11 cellular contexts compared by ENCODE assay signal in genomic region chr6:116665464-116665863, GRCh38. TPM values are rescaled to one million over a fixed set of nuclear protein-coding genes. Genes with fewer than 3 reads are reported as not detected.
A peak's percentile ranks its signal among the peaks of the same experiment; 100 is the strongest.
DNase-seq lines count a peak whose midpoint lies in the region; ATAC-seq, FAIRE-seq and TF ChIP-seq lines count a peak whose summit lies in the region.
"Had no signal": no experiment of that assay in that cellular context is flagged by ENCODE, and none has a peak within 500 bp of the region (broad histone marks: within the 10 kb centered on the region; RNA-seq: fewer than 3 reads in every experiment).

No MANE protein-coding gene starts in this region.

- DNase-seq in AG04450 (ENCODE audit: low read depth, low spot score) (no peak), ELF-1 (ENCODE audit: low read depth, low spot score) (peak; percentile 19), WTC11 (ENCODE audit: low spot score) (no peak), fibroblast of villous mesenchyme (ENCODE audit: low read depth) (no peak), small intestine (no peak), transverse colon (no peak), GM19238 (ENCODE audit: insufficient read length, low spot score) (no peak)
- DNase-seq: activated CD8-positive, alpha-beta memory T cell treated with anti-CD3 and anti-CD28 coated beads, Interleukin-2, amount 50 U/mL, for 4 hours; foreskin keratinocyte; upper lobe of left lung had no signal

- in situ Hi-C loops in transverse colon (cut with MboI; ENCODE audit: low pct_ligation_motif_present in 1 of 4, low pct_unique_long_range_greater_than_20kb in 1 of 4, low sequenced_read_pairs in 3 of 4) = loop anchor here in 1 of 4 donors (25.0 kb wide), 1 partner anchor 378 kb away; the partner anchor contains the start of gene TSPYL1

- no peak for TF ChIP-seq POLR2A in transverse colon (IDR thresholded peaks at IDR 0.05)

- H3K27ac Mint-ChIP-seq in WTC11 = no peak overlapping the region

- TF ChIP-seq EP300 in transverse colon (IDR thresholded peaks at IDR 0.05; ENCODE audit: low read depth) = no peak

- H3K4me1 Mint-ChIP-seq in WTC11 = peaks cover 15% of the 10 kb centered on the region

- no peaks in the 10 kb centered on the region for H3K36me3 ChIP-seq in small intestine (ENCODE audit: control insufficient read depth in 2 of 2, insufficient read depth in 2 of 2, low read length in 2 of 2)
- no peaks in the 10 kb centered on the region for H3K36me3 ChIP-seq in transverse colon

- ATAC-seq in WTC11 = no peak
- ATAC-seq in GM18868 (IDR thresholded peaks at IDR 0.05; ENCODE audit: unreplicated experiment) = no peak
- ATAC-seq: foreskin keratinocyte had no signal

- intact Hi-C loops in transverse colon (cut with DNase I; ENCODE audit: low total_unique reads) = no loop called here

- H3K4me1 ChIP-seq in small intestine (ENCODE audit: control insufficient read depth in 2 of 2, insufficient read depth in 1 of 2, low read depth in 1 of 2, low read length in 1 of 2) (peaks cover 3 to 4% of the 10 kb centered on the region in 2 donors), transverse colon (peaks cover 0 to 42% (median 21%) of the 10 kb centered on the region in 4 donors)

- CTCF ChIA-PET in AG04450 (lab: Charles Lee) (interaction anchor here (1.0 to 1.5 kb wide), 2 partner anchors 15 to 31 kb away, joined by 3 read pairs; no protein-coding TSS in a partner anchor), WTC11 (lab: Charles Lee) (interaction anchor here (0.7 kb wide), 2 partner anchors 132 to 573 kb away, joined by 3 to 5 read pairs; no protein-coding TSS in a partner anchor)

- FAIRE-seq in small intestine (lab: Jason Lieb, UNC) = no peak

- H3K4me3 Mint-ChIP-seq in WTC11 = peak overlapping the region; percentile 14

- H3K4me3 ChIP-seq in AG04450 (ENCODE audit: low read depth, low read length) (peak overlapping the region; percentile 23), fibroblast of villous mesenchyme (ENCODE audit: low read depth, low read length) (peak overlapping the region; percentile 3), small intestine (ENCODE audit: low read depth in 1 of 2, low read length in 2 of 2) (no peak overlapping the region), transverse colon (no peak overlapping the region)
- H3K4me3 ChIP-seq: upper lobe of left lung had no signal

- WGBS in small intestine, 3 donors = 72 to 84% (median 78%) methylated on average over 7 of the region's 7 CpGs
- WGBS in transverse colon (ENCODE audit: low coverage in 1 of 2), 2 donors = 83 to 89% methylated on average over 7 of the region's 7 CpGs

- TF ChIP-seq CTCF in AG04450 (IDR thresholded peaks at IDR 0.05; ENCODE audit: low read depth, low read length) (no peak), WTC11 (IDR thresholded peaks at IDR 0.05) (no peak), fibroblast of villous mesenchyme (IDR thresholded peaks at IDR 0.05; ENCODE audit: insufficient read depth, low read depth, low read length) (no peak), transverse colon (IDR thresholded peaks at IDR 0.05) (no peak)

- H3K27ac ChIP-seq in AG04450 (ENCODE audit: low read depth, low read length) = no peak overlapping the region
- no peak overlapping the region for H3K27ac ChIP-seq in small intestine (ENCODE audit: low read depth in 1 of 2, low read length in 1 of 2)
- no peak overlapping the region for H3K27ac ChIP-seq in transverse colon
- H3K27ac ChIP-seq: upper lobe of left lung had no signal

- H3K27me3 Mint-ChIP-seq in WTC11 (ENCODE audit: low read depth) = no peaks in the 10 kb centered on the region; the same call in 1 of the 2 replicates

- no peaks in the 10 kb centered on the region for H3K36me3 Mint-ChIP-seq in WTC11

- H3K9me3 ChIP-seq in AG04450 (ENCODE audit: control insufficient read depth, insufficient read depth, low read length) = no peaks in the 10 kb centered on the region
- no peaks in the 10 kb centered on the region for H3K9me3 ChIP-seq in small intestine (ENCODE audit: control insufficient read depth, low read depth)
- no peaks in the 10 kb centered on the region for H3K9me3 ChIP-seq in transverse colon
- H3K9me3 ChIP-seq: upper lobe of left lung had no signal

- no peaks in the 10 kb centered on the region for H3K9me3 Mint-ChIP-seq in WTC11

- POLR2A ChIA-PET in AG04450 (lab: Yijun Ruan, JAX) = interaction anchor here (0.6 kb wide), 1 partner anchor 16 kb away, joined by 3 read pairs; no protein-coding TSS in a partner anchor
- POLR2A ChIA-PET in WTC11 (lab: Charles Lee) = interaction anchor here (0.6 to 1.2 kb wide), 2 partner anchors 16 to 49 kb away, joined by 3 read pairs; partner anchors contain the start of gene RSPH4A

- H3K27me3 ChIP-seq in AG04450 (ENCODE audit: control insufficient read depth, insufficient read depth, low read length) (no peaks in the 10 kb centered on the region), small intestine (ENCODE audit: control insufficient read depth in 2 of 2, insufficient read depth in 2 of 2, low read length in 2 of 2) (no peaks in the 10 kb centered on the region), transverse colon (no peaks in the 10 kb centered on the region)
- H3K27me3 ChIP-seq: foreskin keratinocyte, upper lobe of left lung had no signal

TF ChIP-seq in WTC11, 78 proteins besides CTCF, POLR2A, EP300 and RAD21 (continues in another document):
- TF ChIP-seq HMGXB4 (CRISPR knock-in tag; IDR thresholded peaks at IDR 0.05) (no peak), GTF2I (CRISPR knock-in tag; conservative IDR thresholded peaks at IDR 0.05) (no peak), NR2C2 (CRISPR knock-in tag; IDR thresholded peaks at IDR 0.05) (no peak), ETV6 (CRISPR knock-in tag; IDR thresholded peaks at IDR 0.05) (no peak), ERG (CRISPR knock-in tag; IDR thresholded peaks at IDR 0.05) (no peak), ATF6 (CRISPR knock-in tag; IDR thresholded peaks at IDR 0.05) (no peak), ZNF416 (CRISPR knock-in tag; IDR thresholded peaks at IDR 0.05) (no peak), SP1 (CRISPR knock-in tag; conservative IDR thresholded peaks at IDR 0.05) (no peak), KAT7 (CRISPR knock-in tag; IDR thresholded peaks at IDR 0.05; ENCODE audit: borderline replicate concordance) (no peak), FOXK1 (CRISPR knock-in tag; IDR thresholded peaks at IDR 0.05) (no peak), ZNF232 (CRISPR knock-in tag; IDR thresholded peaks at IDR 0.05) (no peak)

RNA-seq across cellular contexts. Expression of gene ZUP1, which starts 3.1 kb away (rescaled TPM):
- 6.9 and 11.9 TPM in 2 replicates for polyA plus RNA-seq in AG04450 (2011; rRNA removed)
- 6.3 and 8.9 TPM in 2 replicates for polyA minus RNA-seq in AG04450 (2011; rRNA and poly(A)+ RNA removed)
- total RNA-seq in WTC11 (2021) = 15.5 to 19.4 TPM (median 16.9 TPM) in 3 replicates
- 13.5 and 15.5 TPM in 2 replicates for total RNA-seq in fibroblast of villous mesenchyme
- polyA plus RNA-seq in small intestine = 10 to 100 TPM in 2 of 3 donors, 1 to 10 TPM in 1; 7.7 to 22.1 (median 11.3) TPM
- 10 to 100 TPM in 2 of 4 donors, 1 to 10 TPM in 1, not detected in 1; 10.0 to 14.1 (median 11.4) TPM for total RNA-seq in transverse colon

RNA-seq across cellular contexts. Expression of gene KPNA5, which starts 15.5 kb away (rescaled TPM):
- polyA plus RNA-seq in AG04450 (2011; rRNA removed) (5.1 and 8.4 TPM in 2 replicates), small intestine (1 to 10 TPM in 2 of 3 donors, under 1 TPM in 1; 0.45 to 1.8 (median 1.6) TPM)
- 3.3 and 7.7 TPM in 2 replicates for polyA minus RNA-seq in AG04450 (2011; rRNA and poly(A)+ RNA removed)
- total RNA-seq in WTC11 (2021) (10.0 to 12.7 TPM (median 12.2 TPM) in 3 replicates), fibroblast of villous mesenchyme (6.1 and 7.8 TPM in 2 replicates), transverse colon (1 to 10 TPM in 3 of 4 donors, under 1 TPM in 1; 0.20 to 5.6 (median 2.2) TPM)

RNA-seq across cellular contexts. Expression of gene RSPH4A, which starts 49.2 kb away (rescaled TPM):
- polyA plus RNA-seq in AG04450 (2011; rRNA removed) (0.09 and 0.11 TPM in 2 replicates), small intestine (under 1 TPM; 0.12 to 0.54 (median 0.22) TPM)
- polyA minus RNA-seq in AG04450 (2011; rRNA and poly(A)+ RNA removed) = not detected in 2 replicates
- total RNA-seq in WTC11 (2021) (0.34 to 0.57 TPM (median 0.34 TPM) in 3 replicates), fibroblast of villous mesenchyme (under 0.01 and 0.32 TPM in 2 replicates), transverse colon (under 1 TPM in 2 of 4 donors, not detected in 2; 0.32 to 0.55 TPM)

Comparison
In these comparisons a context has a peak if more than half of its experiments do, and no peak if none do; other contexts are left out.
1. H3K4me3 ChIP-seq: peak in AG04450 (single experiment) and fibroblast of villous mesenchyme (single experiment); none in small intestine (0 of 2) and transverse colon (0 of 4).